ENCODE assay signal across 8 cellular contexts in genomic region chr12:124565656-124566180, GRCh38. TPM values are rescaled to one million over a fixed set of nuclear protein-coding genes. Genes with fewer than 3 reads are reported as not detected.
DNase-seq lines count a peak whose midpoint lies in the region; ATAC-seq and TF ChIP-seq lines count a peak whose summit lies in the region.

No MANE protein-coding gene starts in this region.

- intact Hi-C loops in sigmoid colon (cut with DNase I): loop anchor here (1.0 to 5.0 kb wide), 4 partner anchors 46 to 198 kb away; no protein-coding TSS in a partner anchor

- H3K4me2 ChIP-seq in SU-DHL-6 (ENCODE audit: low read depth, low read length, poor library complexity, severe bottlenecking): peak overlapping the region; percentile 71

- peak overlapping the region; percentile 86 for H3K9ac ChIP-seq in SU-DHL-6 (ENCODE audit: low read length)

- H3K9me2 ChIP-seq in SU-DHL-6 (replicated peaks; ENCODE audit: insufficient read depth, low read length): no peaks in the 10 kb centered on the region

- TF ChIP-seq POLR2A in sigmoid colon (IDR thresholded peaks at IDR 0.05): no peak

- H3K79me2 ChIP-seq in SU-DHL-6 (ENCODE audit: insufficient read depth, low read length): peaks cover 60% of the 10 kb centered on the region

- peaks cover 0 to 77% (median 73%) of the 10 kb centered on the region in 4 donors for H3K4me1 ChIP-seq in sigmoid colon

- TF ChIP-seq EP300 in sigmoid colon (IDR thresholded peaks at IDR 0.05): no peak

- H2AFZ ChIP-seq in SU-DHL-6 (ENCODE audit: low read depth, low read length, severe bottlenecking): no peak overlapping the region

- H3K27me3 ChIP-seq in SU-DHL-6 (ENCODE audit: low read length): no peaks in the 10 kb centered on the region
- H3K27me3 ChIP-seq in sigmoid colon: no peaks in the 10 kb centered on the region

- H3K36me3 ChIP-seq in SU-DHL-6 (ENCODE audit: low read length) (no peaks in the 10 kb centered on the region), sigmoid colon (no peaks in the 10 kb centered on the region)

- TF ChIP-seq CTCF in GM12865 (IDR thresholded peaks at IDR 0.05; ENCODE audit: insufficient read depth, low read depth, low read length, missing control alignments): no peak
- no peak for TF ChIP-seq CTCF in SU-DHL-6 (IDR thresholded peaks at IDR 0.05; ENCODE audit: insufficient read depth, low read length, poor library complexity, severe bottlenecking)
- TF ChIP-seq CTCF in fibroblast of the aortic adventitia (IDR thresholded peaks at IDR 0.05; ENCODE audit: insufficient read depth, low read length): no peak
- no peak for TF ChIP-seq CTCF in sigmoid colon (IDR thresholded peaks at IDR 0.05)

- no peaks in the 10 kb centered on the region for H3F3A ChIP-seq in SU-DHL-6 (ENCODE audit: insufficient read depth)

- DNase-seq in GM12865 (ENCODE audit: low read depth) (no peak), fibroblast of the aortic adventitia (ENCODE audit: low read depth) (no peak), sigmoid colon (no peak), ecto neural progenitor cell (ENCODE audit: low spot score) (no peak), globus pallidus (ENCODE audit: low spot score) (no peak), NCI-H748 (lab: John Stamatoyannopoulos, UW; ENCODE audit: unreplicated experiment) (no peak)

- no peak overlapping the region for H3K27ac ChIP-seq in SU-DHL-6 (ENCODE audit: low read depth, low read length)
- peak overlapping the region; percentile 97 to 100 (median 99) for H3K27ac ChIP-seq in sigmoid colon

- H3K4me3 ChIP-seq in GM12865 (ENCODE audit: low read depth, low read length) (peak overlapping the region; percentile 96), SU-DHL-6 (ENCODE audit: insufficient read depth, low read length, poor library complexity, severe bottlenecking) (peak overlapping the region; percentile 66), fibroblast of the aortic adventitia (ENCODE audit: low read depth, low read length) (peak overlapping the region; percentile 86), sigmoid colon (peak overlapping the region; percentile 65 to 96 (median 90))

- whole genome bisulfite sequencing in sigmoid colon, 2 donors: 10% methylated on average over 14 of the region's 14 CpGs

- ATAC-seq in HG03439 (IDR thresholded peaks at IDR 0.05; ENCODE audit: unreplicated experiment): no peak

- 0 out of 2 replicates have a peak, but pooled peaks cover 13% of the 10 kb centered on the region for H4K20me1 ChIP-seq in SU-DHL-6 (ENCODE audit: low read depth, low read length)

- H3K9me3 ChIP-seq in SU-DHL-6 (ENCODE audit: insufficient read depth, low read length) (no peaks in the 10 kb centered on the region), sigmoid colon (no peaks in the 10 kb centered on the region)

RNA-seq across cellular contexts. Expression of gene NCOR2, which starts 1.7 kb away (rescaled TPM):
- total RNA-seq in fibroblast of the aortic adventitia (ENCODE audit: low replicate concordance) (58.5 and 63.5 TPM in 2 replicates), sigmoid colon (100 to 1,000 TPM in 1 of 4 donors, 10 to 100 TPM in 3; 42.5 to 134 (median 73.5) TPM)
- polyA plus RNA-seq in sigmoid colon: 10 to 100 TPM; 18.6 to 81.8 (median 24.7) TPM
